In the genomic region with DNA sequence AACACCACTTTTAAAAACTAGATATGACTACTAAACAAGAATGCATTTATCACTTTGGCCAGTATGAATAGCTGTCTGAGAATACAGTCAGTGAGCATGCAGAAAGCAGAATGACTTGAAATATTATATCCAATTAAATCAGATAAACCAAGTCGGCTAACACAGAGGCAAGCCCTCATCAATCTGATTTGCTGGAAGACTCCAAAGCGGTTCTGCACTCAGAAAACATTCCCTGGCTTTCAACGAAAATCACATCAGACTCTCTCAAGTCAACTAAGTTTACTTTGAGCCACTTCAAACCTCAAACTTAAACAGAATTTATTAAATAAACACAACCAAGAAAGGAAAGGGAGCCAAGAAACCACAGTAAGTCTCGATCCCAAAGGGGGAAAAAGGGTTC, we compare ENCODE assay signal across 10 cellular contexts. TPM values are rescaled to one million over a fixed set of nuclear protein-coding genes. Genes with fewer than 3 reads are reported as not detected.
A peak's percentile ranks its signal among the peaks of the same experiment; 100 is the strongest.
DNase-seq lines count a peak whose midpoint lies in the region; ATAC-seq, FAIRE-seq and TF ChIP-seq lines count a peak whose summit lies in the region.
"Had no signal": no experiment of that assay in that cellular context is flagged by ENCODE, and none has a peak within 500 bp of the region (broad histone marks: within the 10 kb centered on the region; RNA-seq: fewer than 3 reads in every experiment).

No MANE protein-coding gene starts in this region.

- WGBS in hepatocyte (ENCODE audit: low lambda C conversion rate, missing lambda C conversion rate) = 4% methylated on average over 4 of the region's 4 CpGs
- WGBS in small intestine, 3 donors = 0 to 1% (median 0%) methylated on average over 4 of the region's 4 CpGs

- H3K4me2 ChIP-seq in hepatocyte = peak overlapping the region; percentile 72

- no peak for FAIRE-seq in small intestine (lab: Jason Lieb, UNC)

- H3K4me3 ChIP-seq in hepatocyte = peak overlapping the region; percentile 92
- peak overlapping the region; percentile 73 to 82 for H3K4me3 ChIP-seq in small intestine (ENCODE audit: low read depth in 1 of 2, low read length in 2 of 2)
- H3K4me3 ChIP-seq: BLaER1 treated with 17β-estradiol and CSF1 and Interleukin-3, amounts not matched to agents 10 nM and 100 nM had no signal

- H3K27me3 ChIP-seq in hepatocyte = peaks cover 7% of the 10 kb centered on the region
- no peaks in the 10 kb centered on the region for H3K27me3 ChIP-seq in small intestine (ENCODE audit: control insufficient read depth in 2 of 2, insufficient read depth in 2 of 2, low read length in 2 of 2)

- DNase-seq in NCI-H2171 treated with DMSO at 0.1 percent for 48 hours (lab: John Stamatoyannopoulos, UW) (peak; percentile 27), NCI-H2171 (lab: John Stamatoyannopoulos, UW) (no peak), T-helper 17 cell (no peak), hepatocyte (ENCODE audit: low spot score) (no peak), small intestine (peak; percentile 32), NCI-H1048 (lab: John Stamatoyannopoulos, UW) (no peak), cerebellar nuclear complex (lab: John Stamatoyannopoulos, UW) (no peak)
- DNase-seq: NCI-H2029 treated with DMSO at 0.1 percent for 48 hours had no signal

- ATAC-seq in T-helper 17 cell (no peak), GM21526 (IDR thresholded peaks at IDR 0.05; ENCODE audit: low FRiP score, unreplicated experiment) (no peak)

- H4K20me1 ChIP-seq in hepatocyte (ENCODE audit: insufficient read depth, poor library complexity, severe bottlenecking) = peaks cover 35% of the 10 kb centered on the region
- H4K20me1 ChIP-seq: BLaER1 treated with 17β-estradiol and CSF1 and Interleukin-3, amounts not matched to agents 10 nM and 100 nM had no signal

- H3K27ac ChIP-seq in hepatocyte = peak overlapping the region; percentile 94
- H3K27ac ChIP-seq in small intestine (ENCODE audit: low read depth in 1 of 2, low read length in 1 of 2) = peak overlapping the region in 1 of 2 donors; percentile 95
- H3K27ac ChIP-seq: BLaER1 treated with 17β-estradiol and CSF1 and Interleukin-3, amounts not matched to agents 10 nM and 100 nM had no signal

- peaks cover 2% of the 10 kb centered on the region for H3K36me3 Mint-ChIP-seq in T-helper 17 cell (ENCODE audit: low read depth)

- no peak overlapping the region for H3K27ac Mint-ChIP-seq in T-helper 17 cell

- H3K9me3 ChIP-seq in T-helper 17 cell (ENCODE audit: control insufficient read depth, low read length, poor library complexity, severe bottlenecking) = no peaks in the 10 kb centered on the region
- no peaks in the 10 kb centered on the region for H3K9me3 ChIP-seq in hepatocyte (ENCODE audit: low read depth)
- H3K9me3 ChIP-seq in small intestine (ENCODE audit: control insufficient read depth, low read depth) = no peaks in the 10 kb centered on the region

- no peak for TF ChIP-seq CTCF in hepatocyte (IDR thresholded peaks at IDR 0.05; ENCODE audit: poor library complexity)

- no peaks in the 10 kb centered on the region for H3K36me3 ChIP-seq in hepatocyte (replicated peaks; ENCODE audit: insufficient read depth, low read depth)
- no peaks in the 10 kb centered on the region for H3K36me3 ChIP-seq in small intestine (ENCODE audit: control insufficient read depth in 2 of 2, insufficient read depth in 2 of 2, low read length in 2 of 2)
- H3K36me3 ChIP-seq: BLaER1 treated with 17β-estradiol and CSF1 and Interleukin-3, amounts not matched to agents 10 nM and 100 nM had no signal

- H2AFZ ChIP-seq in hepatocyte = no peak overlapping the region

- no peaks in the 10 kb centered on the region for H3K9me2 ChIP-seq in hepatocyte (replicated peaks; ENCODE audit: insufficient read depth)

- peak overlapping the region; percentile 60 for H3K4me3 Mint-ChIP-seq in T-helper 17 cell

- H3K4me1 Mint-ChIP-seq in T-helper 17 cell = peaks cover 11% of the 10 kb centered on the region

- peaks cover 57% of the 10 kb centered on the region for H3K79me2 ChIP-seq in hepatocyte

- H3K27me3 Mint-ChIP-seq in T-helper 17 cell = peaks cover 63% of the 10 kb centered on the region

- peaks cover 17% of the 10 kb centered on the region for H3K4me1 ChIP-seq in hepatocyte (ENCODE audit: insufficient read depth)
- peaks cover 0 to 6% of the 10 kb centered on the region in 2 donors for H3K4me1 ChIP-seq in small intestine (ENCODE audit: control insufficient read depth in 2 of 2, insufficient read depth in 1 of 2, low read depth in 1 of 2, low read length in 1 of 2)

RNA-seq across cellular contexts. Expression of gene MYO10, which starts 1.4 kb away (rescaled TPM):
- under 1 TPM; 0.10 to 0.25 TPM for total RNA-seq in T-helper 17 cell
- total RNA-seq in hepatocyte = 32.3 and 33.7 TPM in 2 replicates
- polyA plus RNA-seq in hepatocyte = 52.4 and 53.2 TPM in 2 replicates
- 10 to 100 TPM; 10.3 to 22.5 (median 14.9) TPM for polyA plus RNA-seq in small intestine

Comparison
In these comparisons a context has a peak if more than half of its experiments do, and no peak if none do; other contexts are left out.
1. DNase-seq: peak in NCI-H2171 treated with DMSO at 0.1 percent for 48 hours (single experiment) and small intestine (single experiment); none in NCI-H2171 (single experiment), T-helper 17 cell (0 of 3), hepatocyte (single experiment), NCI-H1048 (single experiment) and cerebellar nuclear complex (0 of 2).
2. RNA of gene MYO10, which starts 1.4 kb away (total RNA-seq): 32.3 to 33.7 TPM in hepatocyte; 0.10 to 0.25 TPM in T-helper 17 cell; every median in the first group is over 10 times any median in the second.